In the genomic region with DNA sequence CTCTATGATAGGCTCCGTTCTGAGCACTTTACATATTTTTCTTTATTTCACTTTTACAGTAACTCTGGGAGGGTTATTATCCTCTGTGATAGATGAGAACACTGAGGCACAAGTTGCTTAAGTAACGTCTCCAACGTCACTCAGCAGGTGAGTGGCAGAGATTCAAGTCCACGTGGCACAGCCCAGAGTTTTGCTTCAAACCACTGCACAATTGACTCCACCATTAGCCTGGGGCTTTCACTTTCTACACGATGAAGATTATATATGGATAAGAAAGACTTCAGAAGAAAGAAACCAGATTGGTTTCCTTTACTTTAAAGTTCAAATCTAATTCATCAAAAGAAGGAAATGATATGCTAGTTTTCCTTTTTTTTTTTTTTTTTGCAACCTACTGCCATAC, we compare ENCODE assay signal across 12 cellular contexts.
DNase-seq lines count a peak whose midpoint lies in the region; ATAC-seq and TF ChIP-seq lines count a peak whose summit lies in the region.
"Had no signal": no experiment of that assay in that cellular context is flagged by ENCODE, and none has a peak within 500 bp of the region (broad histone marks: within the 10 kb centered on the region; RNA-seq: fewer than 3 reads in every experiment).

No MANE protein-coding gene starts in this region.

- H3K9me3 ChIP-seq in H9 (ENCODE audit: control insufficient read depth, low read depth, low read length): no peaks in the 10 kb centered on the region

- peak overlapping the region in 2 of 3 donors; percentile 3 to 61 for H3K27ac Mint-ChIP-seq in IgD-negative memory B cell
- peak overlapping the region; percentile 93 for H3K27ac Mint-ChIP-seq in activated CD4-positive, alpha-beta T cell treated with anti-CD3 and anti-CD28 coated beads, Interleukin-2, amount 10 ng/mL, durations not matched to agents 24 days and 14 days
- H3K27ac Mint-ChIP-seq in effector memory CD8-positive, alpha-beta T cell: peak overlapping the region in 1 of 2 donors; percentile 22
- H3K27ac Mint-ChIP-seq in H9: no peak overlapping the region

- H3K27ac ChIP-seq in H9 (ENCODE audit: insufficient read length, low read depth, low read length): no peak overlapping the region

- no peak overlapping the region for H2BK120ac ChIP-seq in H9 (ENCODE audit: low read depth, low read length, poor library complexity, severe bottlenecking)

- no peak overlapping the region for H4K8ac ChIP-seq in H9 (replicated peaks; ENCODE audit: insufficient read length, low read depth, low read length)

- ATAC-seq in effector memory CD8-positive, alpha-beta T cell (replicated peaks): peak; percentile 92
- ATAC-seq in HG02885 (IDR thresholded peaks at IDR 0.05; ENCODE audit: poor library complexity, unreplicated experiment): no peak
- ATAC-seq: K562, Right ventricle myocardium inferior had no signal

- H3T11ph ChIP-seq in H9 (ENCODE audit: low read length): no peak overlapping the region

- no peak overlapping the region for H2BK15ac ChIP-seq in H9 (ENCODE audit: low read depth, low read length)

- no peak overlapping the region for H2BK20ac ChIP-seq in H9 (ENCODE audit: low read depth, low read length, poor library complexity, severe bottlenecking)

- H3K4me1 Mint-ChIP-seq in IgD-negative memory B cell (peaks cover 5 to 8% (median 7%) of the 10 kb centered on the region in 3 donors), H9 (peaks cover 12 to 25% of the 10 kb centered on the region in 2 experiments)
- peaks cover 60% of the 10 kb centered on the region for H3K4me1 Mint-ChIP-seq in activated CD4-positive, alpha-beta T cell treated with anti-CD3 and anti-CD28 coated beads, Interleukin-2, amount 10 ng/mL, durations not matched to agents 24 days and 14 days
- peaks cover 10 to 13% of the 10 kb centered on the region in 2 donors for H3K4me1 Mint-ChIP-seq in effector memory CD8-positive, alpha-beta T cell (ENCODE audit: low read depth in 2 of 2)

- DNase-seq in activated CD4-positive, alpha-beta T cell treated with anti-CD3 and anti-CD28 coated beads, Interleukin-2, amount 10 ng/mL, durations not matched to agents 24 days and 14 days: peak; percentile 89
- DNase-seq in effector memory CD8-positive, alpha-beta T cell: no peak
- DNase-seq in stimulated activated CD4-positive, alpha-beta T cell treated with anti-CD3 and anti-CD28 coated beads, Interleukin-4, amount 100 ng/mL, for 4 hours: peak; percentile 33 to 58
- DNase-seq in NCI-H187 treated with DMSO at 0.1 percent for 48 hours (lab: John Stamatoyannopoulos, UW) (no peak), H9 (no peak), activated gamma-delta T cell treated with Interleukin-2 at 50 U/mL for 16 hours (no peak)
- DNase-seq: hypothalamus, NCI-H2227 treated with DMSO at 0.1 percent for 48 hours had no signal

- H3K36me3 Mint-ChIP-seq in IgD-negative memory B cell (no peaks in the 10 kb centered on the region), H9 (ENCODE audit: insufficient read depth in 1 of 3, low read depth in 3 of 3) (no peaks in the 10 kb centered on the region)
- no peaks in the 10 kb centered on the region for H3K36me3 Mint-ChIP-seq in activated CD4-positive, alpha-beta T cell treated with anti-CD3 and anti-CD28 coated beads, Interleukin-2, amount 10 ng/mL, durations not matched to agents 24 days and 14 days (ENCODE audit: low read depth)
- H3K36me3 Mint-ChIP-seq in effector memory CD8-positive, alpha-beta T cell (ENCODE audit: insufficient read depth): peaks cover 4% of the 10 kb centered on the region

- peaks cover 0 to 1% (median 0%) of the 10 kb centered on the region in 3 donors for H3K9me3 Mint-ChIP-seq in IgD-negative memory B cell
- H3K9me3 Mint-ChIP-seq in activated CD4-positive, alpha-beta T cell treated with anti-CD3 and anti-CD28 coated beads, Interleukin-2, amount 10 ng/mL, durations not matched to agents 24 days and 14 days: peaks cover 8% of the 10 kb centered on the region
- no peaks in the 10 kb centered on the region for H3K9me3 Mint-ChIP-seq in effector memory CD8-positive, alpha-beta T cell
- no peaks in the 10 kb centered on the region; a peak in 1 of 5 replicates for H3K9me3 Mint-ChIP-seq in H9

- no peak overlapping the region for H3K4me2 ChIP-seq in H9 (ENCODE audit: insufficient read depth, insufficient read length, low read length)

- H3K9ac ChIP-seq in H9 (ENCODE audit: extremely low read depth, insufficient read length, low read length): no peak overlapping the region

- no peak overlapping the region for H2BK12ac ChIP-seq in H9 (ENCODE audit: insufficient read length, low read depth, low read length)

- H4K91ac ChIP-seq in H9 (ENCODE audit: insufficient read length, low read depth, low read length): no peak overlapping the region

- no peak overlapping the region for H3K56ac ChIP-seq in H9 (ENCODE audit: insufficient read length, low read depth, low read length)

- H4K20me1 ChIP-seq in H9 (ENCODE audit: control insufficient read depth, insufficient read depth, insufficient read length): no peaks in the 10 kb centered on the region

- no peak overlapping the region for H3K18ac ChIP-seq in H9 (ENCODE audit: insufficient read length, low read depth, low read length)

- no peak for TF ChIP-seq CTCF in H9 (conservative IDR thresholded peaks at IDR 0.05)

- H3K27me3 Mint-ChIP-seq in IgD-negative memory B cell (peaks cover 21% of the 10 kb centered on the region), H9 (ENCODE audit: low read depth) (0 out of 2 replicates have a peak, but pooled peaks cover 2% of the 10 kb centered on the region)
- H3K27me3 Mint-ChIP-seq in activated CD4-positive, alpha-beta T cell treated with anti-CD3 and anti-CD28 coated beads, Interleukin-2, amount 10 ng/mL, durations not matched to agents 24 days and 14 days: no peaks in the 10 kb centered on the region
- peaks cover 22 to 29% of the 10 kb centered on the region in 2 donors for H3K27me3 Mint-ChIP-seq in effector memory CD8-positive, alpha-beta T cell

- no peak overlapping the region for H2AFZ ChIP-seq in H9 (ENCODE audit: low read length)

- H3K4me3 Mint-ChIP-seq in IgD-negative memory B cell (peak overlapping the region in 2 of 4 donors; percentile 2 to 62), H9 (no peak overlapping the region)
- H3K4me3 Mint-ChIP-seq in activated CD4-positive, alpha-beta T cell treated with anti-CD3 and anti-CD28 coated beads, Interleukin-2, amount 10 ng/mL, durations not matched to agents 24 days and 14 days: peak overlapping the region; percentile 72
- H3K4me3 Mint-ChIP-seq in effector memory CD8-positive, alpha-beta T cell: peak overlapping the region; percentile 57 to 71

- no peaks in the 10 kb centered on the region; the same call in none of the 2 replicates for H3K4me1 ChIP-seq in H9 (ENCODE audit: insufficient read depth, low read length)

- H2BK5ac ChIP-seq in H9 (ENCODE audit: insufficient read length, low read length): no peak overlapping the region

- H3K27me3 ChIP-seq in H9 (ENCODE audit: insufficient read depth, low read length): no peaks in the 10 kb centered on the region

- H3K14ac ChIP-seq in H9 (ENCODE audit: insufficient read depth, low read length): no peak overlapping the region

- no CpG with 5 or more reads among the region's 5 CpGs for WGBS in H9 (ENCODE audit: extremely low coverage, insufficient read length, low lambda C conversion rate)

- intact Hi-C loops in activated CD4-positive, alpha-beta T cell treated with anti-CD3 and anti-CD28 coated beads, Interleukin-2, amount 10 ng/mL, durations not matched to agents 24 days and 14 days (cut with micrococcal nuclease): loop anchor here (1.0 to 5.0 kb wide), 3 partner anchors 10 to 665 kb away; no protein-coding TSS in a partner anchor

- H3K79me1 ChIP-seq in H9 (ENCODE audit: insufficient read depth, low read depth, low read length, poor library complexity, severe bottlenecking): no peaks in the 10 kb centered on the region

- no peak overlapping the region for H3K23ac ChIP-seq in H9 (ENCODE audit: insufficient read length, low read depth, low read length)

- H4K5ac ChIP-seq in H9 (ENCODE audit: insufficient read length, low read depth, low read length): no peak overlapping the region

- no peak overlapping the region for H3K4ac ChIP-seq in H9 (ENCODE audit: low read depth, low read length)

- no peak overlapping the region for H2AK5ac ChIP-seq in H9 (ENCODE audit: insufficient read length, low read length)

- no peaks in the 10 kb centered on the region for H3K79me2 ChIP-seq in H9 (ENCODE audit: insufficient read depth, low read length)

- no peaks in the 10 kb centered on the region for H3K23me2 ChIP-seq in H9 (ENCODE audit: insufficient read length, low read depth, low read length, poor library complexity, severe bottlenecking)

Comparison
In these comparisons a context has a peak if more than half of its experiments do, and no peak if none do; other contexts are left out.
1. H3K27ac Mint-ChIP-seq: peak in IgD-negative memory B cell (2 of 3) and activated CD4-positive, alpha-beta T cell treated with anti-CD3 and anti-CD28 coated beads, Interleukin-2, amount 10 ng/mL, durations not matched to agents 24 days and 14 days (single experiment); none in H9 (0 of 3).
2. H3K4me3 Mint-ChIP-seq: peak in activated CD4-positive, alpha-beta T cell treated with anti-CD3 and anti-CD28 coated beads, Interleukin-2, amount 10 ng/mL, durations not matched to agents 24 days and 14 days (single experiment) and effector memory CD8-positive, alpha-beta T cell (2 of 2); none in H9 (0 of 2).
3. DNase-seq: peak in activated CD4-positive, alpha-beta T cell treated with anti-CD3 and anti-CD28 coated beads, Interleukin-2, amount 10 ng/mL, durations not matched to agents 24 days and 14 days (single experiment) and stimulated activated CD4-positive, alpha-beta T cell treated with anti-CD3 and anti-CD28 coated beads, Interleukin-4, amount 100 ng/mL, for 4 hours (2 of 2); none in effector memory CD8-positive, alpha-beta T cell (0 of 3), NCI-H187 treated with DMSO at 0.1 percent for 48 hours (single experiment), H9 (single experiment) and activated gamma-delta T cell treated with Interleukin-2 at 50 U/mL for 16 hours (single experiment).